Comparison of ENCODE assay signal across 9 cellular contexts in the genomic region with DNA sequence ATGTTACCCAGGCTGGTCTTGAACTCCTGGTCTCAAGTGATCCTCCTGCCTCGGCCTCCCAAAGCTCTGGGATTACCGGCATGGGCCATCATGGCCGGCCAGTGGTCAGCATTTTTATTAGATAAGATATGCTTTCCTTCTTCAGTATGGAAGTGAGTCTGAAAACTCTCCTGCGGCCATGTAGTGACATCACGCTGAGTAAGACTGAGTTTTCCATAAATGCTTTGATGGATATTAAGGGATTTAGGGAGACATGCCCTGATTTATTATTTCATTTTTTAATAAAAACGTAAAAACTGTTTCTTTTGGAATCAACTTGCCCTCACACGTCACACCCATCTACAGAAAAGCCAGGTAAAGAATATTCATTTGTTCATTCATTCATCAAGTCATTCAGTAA. TPM values are rescaled to one million over a fixed set of nuclear protein-coding genes. Genes with fewer than 3 reads are reported as not detected.
"Had no signal": no experiment of that assay in that cellular context is flagged by ENCODE, and none has a peak within 500 bp of the region (broad histone marks: within the 10 kb centered on the region; RNA-seq: fewer than 3 reads in every experiment).

No MANE protein-coding gene starts in this region.

- FAIRE-seq: G401.6, GM12878, GM12891, GM12892, GM18507, GM19239 had no signal

- ATAC-seq: GM12878 had no signal

- H3K4me3 ChIP-seq: GM12878 had no signal

- DNase-seq: GDM1, GF-D8 had no signal

RNA-seq across cellular contexts. Expression of a gene that starts 48.4 kb away (rescaled TPM):
- total RNA-seq: G401 had no signal
